8 cellular contexts compared by ENCODE assay signal in genomic region chr14:76926521-76927251, GRCh38.
A peak's percentile ranks its signal among the peaks of the same experiment; 100 is the strongest.
DNase-seq lines count a peak whose midpoint lies in the region; ATAC-seq, FAIRE-seq and TF ChIP-seq lines count a peak whose summit lies in the region.

No MANE protein-coding gene starts in this region.

- peaks cover 70% of the 10 kb centered on the region for H3K4me1 Mint-ChIP-seq in activated naive CD8-positive, alpha-beta T cell treated with anti-CD3 and anti-CD28 coated beads, Interleukin-2, amount 10 ng/mL, durations not matched to agents 7 days and 5 days

- no peak overlapping the region for H3K27ac ChIP-seq in kidney (ENCODE audit: low read depth in 2 of 2, low read length in 2 of 2)

- intact Hi-C loops in kidney (cut with DNase I) = no loop called here

- no peak overlapping the region for H3K4me3 ChIP-seq in kidney (ENCODE audit: low read length in 2 of 2)

- peaks cover 3% of the 10 kb centered on the region for H3K27me3 Mint-ChIP-seq in activated naive CD8-positive, alpha-beta T cell treated with anti-CD3 and anti-CD28 coated beads, Interleukin-2, amount 10 ng/mL, durations not matched to agents 7 days and 5 days

- no peaks in the 10 kb centered on the region for H3K36me3 Mint-ChIP-seq in activated naive CD8-positive, alpha-beta T cell treated with anti-CD3 and anti-CD28 coated beads, Interleukin-2, amount 10 ng/mL, durations not matched to agents 7 days and 5 days

- H3K36me3 ChIP-seq in kidney (ENCODE audit: control insufficient read depth in 1 of 2, insufficient read depth in 2 of 2, low read length in 2 of 2) = no peaks in the 10 kb centered on the region

- no peaks in the 10 kb centered on the region for H3K9me3 Mint-ChIP-seq in activated naive CD8-positive, alpha-beta T cell treated with anti-CD3 and anti-CD28 coated beads, Interleukin-2, amount 10 ng/mL, durations not matched to agents 7 days and 5 days

- FAIRE-seq in kidney (lab: Jason Lieb, UNC) = no peak
- FAIRE-seq in D721Med (lab: Jason Lieb, UNC) = no peak

- H3K9me3 ChIP-seq in kidney (ENCODE audit: control insufficient read depth in 1 of 2, low read length in 2 of 2) = no peaks in the 10 kb centered on the region

- peaks cover 15 to 31% of the 10 kb centered on the region in 2 donors for H3K4me1 ChIP-seq in kidney (ENCODE audit: control insufficient read depth in 1 of 2, insufficient read depth in 1 of 2, low read depth in 1 of 2, low read length in 2 of 2)

- TF ChIP-seq CTCF in kidney (IDR thresholded peaks at IDR 0.05; ENCODE audit: borderline replicate concordance, extremely low read depth, insufficient read depth) = no peak
- TF ChIP-seq CTCF in D721Med (IDR thresholded peaks at IDR 0.05; ENCODE audit: insufficient read depth, missing control alignments) = no peak

- H3K27ac Mint-ChIP-seq in activated naive CD8-positive, alpha-beta T cell treated with anti-CD3 and anti-CD28 coated beads, Interleukin-2, amount 10 ng/mL, durations not matched to agents 7 days and 5 days = peak overlapping the region; percentile 88

- peak overlapping the region; percentile 81 for H3K4me3 Mint-ChIP-seq in activated naive CD8-positive, alpha-beta T cell treated with anti-CD3 and anti-CD28 coated beads, Interleukin-2, amount 10 ng/mL, durations not matched to agents 7 days and 5 days

- POLR2A ChIA-PET in activated naive CD8-positive, alpha-beta T cell treated with anti-CD3 and anti-CD28 coated beads, Interleukin-2, amount 10 ng/mL, durations not matched to agents 7 days and 5 days (lab: Charles Lee) = interaction anchor here (0.6 to 1.9 kb wide), 9 partner anchors 13 to 129 kb away, joined by 3 to 6 read pairs (median 5); no protein-coding TSS in a partner anchor

- ATAC-seq in GM19452 (IDR thresholded peaks at IDR 0.05; ENCODE audit: unreplicated experiment) = peak; percentile 61
- ATAC-seq in activated naive CD8-positive, alpha-beta T cell treated with anti-CD3 and anti-CD28 coated beads, Interleukin-2, amount 10 ng/mL, durations not matched to agents 7 days and 5 days (ENCODE audit: low read depth) = peak; percentile 69

- DNase-seq in AG08396 (ENCODE audit: low spot score) = peak; percentile 74
- peak; percentile 54 for DNase-seq in NCI-H748 treated with DMSO at 0.1 percent for 48 hours (lab: John Stamatoyannopoulos, UW)
- peak; percentile 64 for DNase-seq in activated naive CD8-positive, alpha-beta T cell treated with anti-CD3 and anti-CD28 coated beads, Interleukin-2, amount 10 ng/mL, durations not matched to agents 7 days and 5 days
- DNase-seq in kidney = peak; percentile 80
- peak; percentile 83 for DNase-seq in stromal cell of bone marrow (ENCODE audit: low read depth)
- DNase-seq in HT-29 (ENCODE audit: low spot score) = no peak
- DNase-seq in D721Med (ENCODE audit: insufficient read length, low spot score) = no peak

- H3K9ac ChIP-seq in kidney (ENCODE audit: low read length in 2 of 2) = no peak overlapping the region

Comparison
In these comparisons a context has a peak if more than half of its experiments do, and no peak if none do; other contexts are left out.
1. DNase-seq: peak in AG08396 (single experiment), NCI-H748 treated with DMSO at 0.1 percent for 48 hours (single experiment), activated naive CD8-positive, alpha-beta T cell treated with anti-CD3 and anti-CD28 coated beads, Interleukin-2, amount 10 ng/mL, durations not matched to agents 7 days and 5 days (single experiment), kidney (single experiment) and stromal cell of bone marrow (single experiment); none in HT-29 (single experiment) and D721Med (single experiment).